Comparison of ENCODE assay signal across 8 cellular contexts in genomic region chr17:50372222-50372621, GRCh38. TPM values are rescaled to one million over a fixed set of nuclear protein-coding genes. Genes with fewer than 3 reads are reported as not detected.
DNase-seq lines count a peak whose midpoint lies in the region; ATAC-seq and TF ChIP-seq lines count a peak whose summit lies in the region.

No MANE protein-coding gene starts in this region.

- H3K27me3 Mint-ChIP-seq in activated T-cell treated with anti-CD3 and anti-CD28 coated beads, Interleukin-2, amount 50 U/mL, for 72 hours (ENCODE audit: low read depth), result no peaks in the 10 kb centered on the region

- H3K18ac ChIP-seq in mesenchymal stem cell (ENCODE audit: low read depth in 1 of 2, low read length in 2 of 2), result no peak overlapping the region

- no peak overlapping the region for H4K8ac ChIP-seq in mesenchymal stem cell (ENCODE audit: low read length)

- no peak overlapping the region for H2BK12ac ChIP-seq in mesenchymal stem cell (ENCODE audit: low read length in 2 of 2)

- H3K4ac ChIP-seq in mesenchymal stem cell (ENCODE audit: low read depth in 1 of 2, low read length in 2 of 2), result peak overlapping the region in 1 of 2 experiments; percentile 40

- no peak overlapping the region for H4K91ac ChIP-seq in mesenchymal stem cell (ENCODE audit: low read length)

- no peak overlapping the region for H2AFZ ChIP-seq in mesenchymal stem cell (ENCODE audit: low read depth, low read length)

- TF ChIP-seq CTCF in breast epithelium (IDR thresholded peaks at IDR 0.05), result no peak
- TF ChIP-seq CTCF in upper lobe of right lung (IDR thresholded peaks at IDR 0.05), result no peak

- peaks cover 33% of the 10 kb centered on the region for H3K4me1 Mint-ChIP-seq in activated T-cell treated with anti-CD3 and anti-CD28 coated beads, Interleukin-2, amount 50 U/mL, for 72 hours (ENCODE audit: low read depth)

- H3K36me3 ChIP-seq in breast epithelium (peaks cover 5% of the 10 kb centered on the region), mesenchymal stem cell (ENCODE audit: control insufficient read depth in 1 of 2, insufficient read depth in 2 of 2, low read depth in 1 of 2, low read length in 2 of 2) (peaks cover 30 to 37% of the 10 kb centered on the region in 2 experiments), upper lobe of right lung (peaks cover 35% of the 10 kb centered on the region)

- H2BK15ac ChIP-seq in mesenchymal stem cell (ENCODE audit: low read depth, poor library complexity, severe bottlenecking), result no peak overlapping the region

- no peaks in the 10 kb centered on the region for H3K27me3 ChIP-seq in breast epithelium
- no peaks in the 10 kb centered on the region for H3K27me3 ChIP-seq in mesenchymal stem cell (ENCODE audit: control insufficient read depth in 1 of 2, insufficient read depth in 1 of 2, low read length in 2 of 2)
- no peaks in the 10 kb centered on the region for H3K27me3 ChIP-seq in upper lobe of right lung

- H3K4me1 ChIP-seq in breast epithelium (peaks cover 4 to 14% of the 10 kb centered on the region in 2 donors), mesenchymal stem cell (ENCODE audit: control insufficient read depth, insufficient read depth, low read depth, low read length) (peaks cover 7% of the 10 kb centered on the region), upper lobe of right lung (peaks cover 9% of the 10 kb centered on the region)

- H3K36me3 Mint-ChIP-seq in activated T-cell treated with anti-CD3 and anti-CD28 coated beads, Interleukin-2, amount 50 U/mL, for 72 hours (ENCODE audit: insufficient read depth in 2 of 2), result peaks cover 9 to 36% of the 10 kb centered on the region in 2 donors

- intact Hi-C loops in breast epithelium (cut with DNase I; ENCODE audit: low total_unique reads) (no loop called here), upper lobe of right lung (cut with DNase I) (no loop called here)

- H3K4me2 ChIP-seq in mesenchymal stem cell (ENCODE audit: low read length, poor library complexity, severe bottlenecking), result peak overlapping the region; percentile 70

- H3K27ac Mint-ChIP-seq in activated T-cell treated with anti-CD3 and anti-CD28 coated beads, Interleukin-2, amount 50 U/mL, for 72 hours, result peak overlapping the region; percentile 97

- H3K23ac ChIP-seq in mesenchymal stem cell (ENCODE audit: low read length in 2 of 2), result no peak overlapping the region

- H2BK5ac ChIP-seq in mesenchymal stem cell (ENCODE audit: low read depth, low read length, poor library complexity, severe bottlenecking), result no peak overlapping the region

- H3K4me3 Mint-ChIP-seq in activated T-cell treated with anti-CD3 and anti-CD28 coated beads, Interleukin-2, amount 50 U/mL, for 72 hours, result peak overlapping the region; percentile 94 to 99

- no peak overlapping the region for H3K14ac ChIP-seq in mesenchymal stem cell (ENCODE audit: low read length in 2 of 2)

- TF ChIP-seq POLR2A in breast epithelium (IDR thresholded peaks at IDR 0.05), result no peak

- H3K9me3 Mint-ChIP-seq in activated T-cell treated with anti-CD3 and anti-CD28 coated beads, Interleukin-2, amount 50 U/mL, for 72 hours, result no peaks in the 10 kb centered on the region

- peak overlapping the region; percentile 95 for H3K9ac ChIP-seq in mesenchymal stem cell (ENCODE audit: low read length)

- H3K4me3 ChIP-seq in breast epithelium, result peak overlapping the region; percentile 65 to 87 (median 79)
- H3K4me3 ChIP-seq in mesenchymal stem cell (ENCODE audit: insufficient read depth in 1 of 2, low read depth in 1 of 2, low read length in 2 of 2), result peak overlapping the region; percentile 41 to 90
- H3K4me3 ChIP-seq in upper lobe of right lung, result peak overlapping the region; percentile 75

- no peaks in the 10 kb centered on the region for H3K9me3 ChIP-seq in breast epithelium
- H3K9me3 ChIP-seq in mesenchymal stem cell (ENCODE audit: control insufficient read depth, low read length), result no peaks in the 10 kb centered on the region
- H3K9me3 ChIP-seq in upper lobe of right lung, result no peaks in the 10 kb centered on the region

- H3K27ac ChIP-seq in breast epithelium (peak overlapping the region; percentile 93 to 97), mesenchymal stem cell (ENCODE audit: low read length, poor library complexity, severe bottlenecking) (no peak overlapping the region), upper lobe of right lung (peak overlapping the region; percentile 95)

- 38% methylated on average over 7 of the region's 10 CpGs for WGBS in mesenchymal stem cell

- ATAC-seq in activated T-cell treated with anti-CD3 and anti-CD28 coated beads, Interleukin-2, amount 50 U/mL, for 72 hours (replicated peaks in 1 of 2), result no peak
- no peak for ATAC-seq in upper lobe of right lung
- no peak for ATAC-seq in GM19023 (IDR thresholded peaks at IDR 0.05; ENCODE audit: unreplicated experiment)

- peaks cover 31% of the 10 kb centered on the region for H3K79me1 ChIP-seq in mesenchymal stem cell (replicated peaks; ENCODE audit: low read length, poor library complexity, severe bottlenecking)

- H2BK120ac ChIP-seq in mesenchymal stem cell (ENCODE audit: low read depth, low read length), result no peak overlapping the region

- no peak for DNase-seq in activated T-cell treated with anti-CD3 and anti-CD28 coated beads, Interleukin-2, amount 50 U/mL, for 72 hours
- DNase-seq in activated T-cell treated with anti-CD3 and anti-CD28 coated beads, Interleukin-2, amount 50 U/mL, for 48 hours, result no peak
- no peak for DNase-seq in breast epithelium (ENCODE audit: low spot score in 2 of 2)
- DNase-seq in mesenchymal stem cell, result no peak
- no peak for DNase-seq in upper lobe of right lung
- DNase-seq in activated CD4-positive, CD25-positive, alpha-beta regulatory T cell (lab: John Stamatoyannopoulos, UW), result no peak
- DNase-seq in amniotic stem cell (lab: John Stamatoyannopoulos, UW), result no peak

- no peak overlapping the region for H2AK5ac ChIP-seq in mesenchymal stem cell (ENCODE audit: low read length, severe bottlenecking)

RNA-seq across cellular contexts. Expression of gene MRPL27, which starts 0.8 kb away (rescaled TPM):
- total RNA-seq in activated T-cell treated with anti-CD3 and anti-CD28 coated beads, Interleukin-2, amount 50 U/mL, for 72 hours, result 10 to 100 TPM; 44.6 to 45.9 TPM
- 10 to 100 TPM; 46.0 to 64.9 (median 49.1) TPM for total RNA-seq in breast epithelium
- 75.2 TPM for polyA plus RNA-seq in mesenchymal stem cell (2013, experiment 1 of 2)
- polyA plus RNA-seq in mesenchymal stem cell (2013, experiment 2 of 2), result 75.5 TPM
- 47.1 TPM for total RNA-seq in upper lobe of right lung

RNA-seq across cellular contexts. Expression of gene EME1, which starts 0.8 kb away (rescaled TPM):
- total RNA-seq in activated T-cell treated with anti-CD3 and anti-CD28 coated beads, Interleukin-2, amount 50 U/mL, for 72 hours, result 10 to 100 TPM; 42.9 to 43.1 TPM
- 1 to 10 TPM in 1 of 3 donors, under 1 TPM in 2; 0.29 to 2.0 (median 0.64) TPM for total RNA-seq in breast epithelium
- polyA plus RNA-seq in mesenchymal stem cell (2013, experiment 1 of 2), result 1.1 TPM
- polyA plus RNA-seq in mesenchymal stem cell (2013, experiment 2 of 2), result 1.1 TPM
- total RNA-seq in upper lobe of right lung, result 1.3 TPM

RNA-seq across cellular contexts. Expression of gene LRRC59, which starts 25.1 kb away (rescaled TPM):
- 10 to 100 TPM; 57.6 to 63.6 TPM for total RNA-seq in activated T-cell treated with anti-CD3 and anti-CD28 coated beads, Interleukin-2, amount 50 U/mL, for 72 hours
- total RNA-seq in breast epithelium (10 to 100 TPM; 42.1 to 72.8 (median 54.0) TPM), upper lobe of right lung (68.0 TPM)
- 126 TPM for polyA plus RNA-seq in mesenchymal stem cell (2013, experiment 1 of 2)
- 126 TPM for polyA plus RNA-seq in mesenchymal stem cell (2013, experiment 2 of 2)

RNA-seq across cellular contexts. Expression of gene XYLT2, which starts 26.3 kb away (rescaled TPM):
- total RNA-seq in activated T-cell treated with anti-CD3 and anti-CD28 coated beads, Interleukin-2, amount 50 U/mL, for 72 hours, result 10 to 100 TPM; 24.2 to 43.8 TPM
- 10 to 100 TPM; 13.6 to 27.5 (median 24.4) TPM for total RNA-seq in breast epithelium
- polyA plus RNA-seq in mesenchymal stem cell (2013, experiment 1 of 2), result 27.9 TPM
- 27.6 TPM for polyA plus RNA-seq in mesenchymal stem cell (2013, experiment 2 of 2)
- 20.3 TPM for total RNA-seq in upper lobe of right lung

RNA-seq across cellular contexts. Expression of gene ACSF2, which starts 53.8 kb away (rescaled TPM):
- total RNA-seq in activated T-cell treated with anti-CD3 and anti-CD28 coated beads, Interleukin-2, amount 50 U/mL, for 72 hours, result 10 to 100 TPM; 30.2 to 43.0 TPM
- total RNA-seq in breast epithelium, result 10 to 100 TPM; 19.4 to 95.4 (median 86.3) TPM
- polyA plus RNA-seq in mesenchymal stem cell (2013, experiment 1 of 2), result 34.3 TPM
- 31.7 TPM for polyA plus RNA-seq in mesenchymal stem cell (2013, experiment 2 of 2)
- 73.9 TPM for total RNA-seq in upper lobe of right lung

Comparison
In these comparisons a context has a peak if more than half of its experiments do, and no peak if none do; other contexts are left out.
1. RNA of gene EME1, which starts 0.8 kb away (total RNA-seq): 42.9 to 43.1 TPM in activated T-cell treated with anti-CD3 and anti-CD28 coated beads, Interleukin-2, amount 50 U/mL, for 72 hours; 1.3 TPM in upper lobe of right lung (single experiment) and 0.29 to 2.0 TPM in breast epithelium; every median in the first group is over 10 times any median in the second.
2. Peak in every context shown above with its lines, with median percentiles within 50 percentile points of each other: H3K4me3 ChIP-seq.